In genomic region chr2:223784221-223784772, GRCh38 we compare ENCODE assay signal across 20 cellular contexts.
"Had no signal": no experiment of that assay in that cellular context is flagged by ENCODE, and none has a peak within 500 bp of the region (broad histone marks: within the 10 kb centered on the region; RNA-seq: fewer than 3 reads in every experiment).

No MANE protein-coding gene starts in this region.

- H3K27ac ChIP-seq: body of pancreas, pancreas, psoas muscle, stomach, suprapubic skin had no signal

- H3K9me3 Mint-ChIP-seq: activated naive CD4-positive, alpha-beta T cell treated with anti-CD3 and anti-CD28 coated beads, Interleukin-2, amount 50 U/mL, for 24 hours; dendritic cell treated with granulocyte-macrophage colony-stimulating factor and Interleukin-4, amounts not matched to agents 40 ng/mL and 50 ng/mL, for 4 days; natural killer cell; WTC11 had no signal

- H3K4me3 Mint-ChIP-seq: activated naive CD4-positive, alpha-beta T cell treated with anti-CD3 and anti-CD28 coated beads, Interleukin-2, amount 50 U/mL, for 24 hours; dendritic cell treated with granulocyte-macrophage colony-stimulating factor and Interleukin-4, amounts not matched to agents 40 ng/mL and 50 ng/mL, for 4 days; natural killer cell; type B pancreatic cell; WTC11 had no signal

- ATAC-seq: body of pancreas, natural killer cell, pancreas, psoas muscle, right cardiac atrium, WTC11 had no signal

- H3K36me3 Mint-ChIP-seq: natural killer cell, WTC11 had no signal

- H3K27ac Mint-ChIP-seq: activated naive CD4-positive, alpha-beta T cell treated with anti-CD3 and anti-CD28 coated beads, Interleukin-2, amount 50 U/mL, for 24 hours; dendritic cell treated with granulocyte-macrophage colony-stimulating factor and Interleukin-4, amounts not matched to agents 40 ng/mL and 50 ng/mL, for 4 days; natural killer cell; type B pancreatic cell; WTC11 had no signal

- H3K27me3 Mint-ChIP-seq: dendritic cell treated with granulocyte-macrophage colony-stimulating factor and Interleukin-4, amounts not matched to agents 40 ng/mL and 50 ng/mL, for 4 days; type B pancreatic cell had no signal

- DNase-seq: activated gamma-delta T cell treated with Interleukin-2 at 50 U/mL for 16 hours; activated T-cell treated with anti-CD3 and anti-CD28 coated beads, Interleukin-2, amount 50 U/mL, for 1 hour; anterior cingulate cortex; body of pancreas; effector CD8-positive, alpha-beta T cell; erythroblast; foreskin fibroblast; natural killer cell; pancreas; psoas muscle; right cardiac atrium; stimulated activated CD4-positive, alpha-beta T cell treated with anti-CD3 and anti-CD28 coated beads, Interleukin-12 subunit alpha, Interleukin-12 subunit beta, amount 100 ng/mL, for 4 hours; stimulated activated CD4-positive, alpha-beta T cell treated with anti-CD3 and anti-CD28 coated beads, Interleukin-4, amount 100 ng/mL, for 4 hours; stomach; T-helper 1 cell had no signal

- H3K9me3 ChIP-seq: body of pancreas, pancreas, psoas muscle, stomach, suprapubic skin had no signal

- H3K4me3 ChIP-seq: body of pancreas, pancreas, psoas muscle, stomach, suprapubic skin had no signal

- H3K4me1 Mint-ChIP-seq: activated naive CD4-positive, alpha-beta T cell treated with anti-CD3 and anti-CD28 coated beads, Interleukin-2, amount 50 U/mL, for 24 hours had no signal

- H3K36me3 ChIP-seq: pancreas, stomach, suprapubic skin had no signal

- H3K27me3 ChIP-seq: body of pancreas, pancreas, stomach, suprapubic skin had no signal

- H3K4me1 ChIP-seq: body of pancreas, pancreas, psoas muscle, stomach, suprapubic skin had no signal
